In the genomic region with DNA sequence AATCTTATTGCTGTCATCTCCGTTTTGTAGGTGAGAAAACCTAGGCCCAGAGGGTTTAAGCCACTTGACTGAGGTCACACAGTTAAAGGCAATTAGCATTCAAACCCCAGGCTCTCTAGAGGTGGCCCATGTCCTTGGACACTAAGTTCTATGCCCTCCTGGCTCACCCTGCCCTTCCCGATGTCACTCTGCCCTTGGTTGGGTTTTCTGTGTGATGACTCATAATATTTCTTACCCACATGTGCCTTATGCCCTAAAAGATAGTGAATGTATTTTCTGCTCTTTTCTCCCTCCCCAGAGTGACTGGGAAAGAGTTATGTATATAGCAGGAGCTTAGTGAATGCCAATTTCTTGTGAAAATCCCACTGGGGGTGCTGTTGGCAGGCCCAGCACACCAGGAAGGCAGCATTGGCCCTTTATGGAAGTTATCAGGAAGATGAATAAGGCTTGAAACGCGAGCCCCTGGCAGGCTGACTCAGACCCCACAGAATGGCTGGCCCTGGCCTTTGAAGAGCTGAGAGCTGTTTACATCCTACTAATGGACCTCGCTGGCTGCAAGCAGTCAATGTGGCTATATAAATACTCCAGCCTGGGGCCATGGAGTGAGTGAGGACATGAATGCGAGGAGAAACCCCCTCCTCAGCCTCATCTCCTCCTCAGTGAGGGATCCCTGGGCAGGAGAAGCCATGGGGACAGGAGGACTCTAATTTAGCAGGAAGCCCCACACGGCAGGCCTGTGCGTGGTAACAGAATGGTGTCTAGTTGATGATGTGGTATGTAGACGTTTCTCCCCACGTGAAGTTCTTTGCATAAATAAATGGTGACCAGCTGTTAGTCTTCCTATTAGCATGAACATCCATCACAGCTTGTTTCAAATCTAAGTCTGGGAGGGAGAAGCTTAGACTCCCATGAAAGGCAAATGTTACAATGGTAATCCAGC, we compare ENCODE assay signal across 1 cellular context.
TF ChIP-seq lines count a peak whose summit lies in the region.

No MANE protein-coding gene starts in this region.

TF ChIP-seq in IMR-90, 13 proteins besides CTCF, POLR2A, EP300 and RAD21 (continued from another document):
- TF ChIP-seq BHLHE40 (IDR thresholded peaks at IDR 0.05; ENCODE audit: low read depth, low read length) (peak; percentile 52), FOS (IDR thresholded peaks at IDR 0.05; ENCODE audit: low read depth, low read length) (peak; percentile 93), SMC3 (IDR thresholded peaks at IDR 0.05; ENCODE audit: low read depth, low read length) (peak; percentile 55), CEBPB (IDR thresholded peaks at IDR 0.05; ENCODE audit: low read depth, low read length) (no peak), RFX5 (IDR thresholded peaks at IDR 0.05; ENCODE audit: low read depth, low read length) (no peak), CHD1 (IDR thresholded peaks at IDR 0.05; ENCODE audit: low read depth, low read length) (peak; percentile 71; the same call in 1 of the 2 replicates), MXI1 (IDR thresholded peaks at IDR 0.05; ENCODE audit: borderline replicate concordance, low read depth, low read length) (0 out of 2 replicates have a peak, but pooled peaks have one; percentile 67), MAFK (IDR thresholded peaks at IDR 0.05; ENCODE audit: low read depth, low read length) (peak; percentile 0; the same call in 1 of the 2 replicates), MAZ (IDR thresholded peaks at IDR 0.05; ENCODE audit: borderline replicate concordance, low read depth, low read length) (peak; percentile 53), RCOR1 (IDR thresholded peaks at IDR 0.05; ENCODE audit: insufficient replicate concordance, low read length) (peak; percentile 70)
- TF ChIP-seq, protein P1, sequence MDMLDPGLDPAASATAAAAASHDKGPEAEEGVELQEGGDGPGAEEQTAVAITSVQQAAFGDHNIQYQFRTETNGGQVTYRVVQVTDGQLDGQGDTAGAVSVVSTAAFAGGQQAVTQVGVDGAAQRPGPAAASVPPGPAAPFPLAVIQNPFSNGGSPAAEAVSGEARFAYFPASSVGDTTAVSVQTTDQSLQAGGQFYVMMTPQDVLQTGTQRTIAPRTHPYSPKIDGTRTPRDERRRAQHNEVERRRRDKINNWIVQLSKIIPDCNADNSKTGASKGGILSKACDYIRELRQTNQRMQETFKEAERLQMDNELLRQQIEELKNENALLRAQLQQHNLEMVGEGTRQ (IDR thresholded peaks at IDR 0.05; ENCODE audit: low read depth, low read length), result peak; percentile 61; the same call in 1 of the 2 replicates
